Comparison of ENCODE assay signal across 9 cellular contexts in genomic region chr6:149234051-149234962, GRCh38.
A peak's percentile ranks its signal among the peaks of the same experiment; 100 is the strongest.
DNase-seq lines count a peak whose midpoint lies in the region; ATAC-seq and TF ChIP-seq lines count a peak whose summit lies in the region.
"Had no signal": no experiment of that assay in that cellular context is flagged by ENCODE, and none has a peak within 500 bp of the region (broad histone marks: within the 10 kb centered on the region; RNA-seq: fewer than 3 reads in every experiment).

No MANE protein-coding gene starts in this region.

- no peak overlapping the region for H2AFZ ChIP-seq in fibroblast of lung (ENCODE audit: low read length)

- peaks cover 4% of the 10 kb centered on the region for H3K4me1 ChIP-seq in fibroblast of lung (ENCODE audit: control insufficient read depth, extremely low read depth, insufficient read depth, low read length)
- peaks cover 0 to 62% (median 0%) of the 10 kb centered on the region in 3 donors for H3K4me1 ChIP-seq in gastroesophageal sphincter

- CTCF ChIA-PET in activated CD8-positive, alpha-beta memory T cell treated with anti-CD3 and anti-CD28 coated beads, Interleukin-2, amount 10 ng/mL, durations not matched to agents 7 days and 5 days (lab: Charles Lee): interaction anchor here (0.7 kb wide), 1 partner anchor 34 kb away, joined by 3 read pairs; no protein-coding TSS in a partner anchor

- H3K4me1 Mint-ChIP-seq in activated CD8-positive, alpha-beta memory T cell treated with anti-CD3 and anti-CD28 coated beads, Interleukin-2, amount 10 ng/mL, durations not matched to agents 7 days and 5 days: peaks cover 39% of the 10 kb centered on the region

- H3K9me3 ChIP-seq in fibroblast of lung (ENCODE audit: control insufficient read depth, insufficient read depth, low read depth, low read length): no peaks in the 10 kb centered on the region
- no peaks in the 10 kb centered on the region for H3K9me3 ChIP-seq in gastroesophageal sphincter

- whole genome bisulfite sequencing in gastroesophageal sphincter (ENCODE audit: low coverage in 1 of 2), 2 donors: 63 to 77% methylated on average over 4 to 7 of the region's 7 CpGs

- H3K4me3 ChIP-seq in fibroblast of lung (replicated peaks in 1 of 4; ENCODE audit: control extremely low read depth in 1 of 4, insufficient read depth in 1 of 4, low read depth in 3 of 4, low read length in 4 of 4): no peak overlapping the region
- no peak overlapping the region for H3K4me3 ChIP-seq in gastroesophageal sphincter
- H3K4me3 ChIP-seq: SK-N-MC had no signal

- H3K27me3 ChIP-seq in fibroblast of lung (ENCODE audit: control insufficient read depth, insufficient read depth, low read length) (peaks cover 6% of the 10 kb centered on the region), gastroesophageal sphincter (no peaks in the 10 kb centered on the region)

- in situ Hi-C loops in GM13976 (cut with MboI; ENCODE audit: low sequenced_read_pairs, unreplicated experiment): no loop called here

- H3K9me3 Mint-ChIP-seq in activated CD8-positive, alpha-beta memory T cell treated with anti-CD3 and anti-CD28 coated beads, Interleukin-2, amount 10 ng/mL, durations not matched to agents 7 days and 5 days (ENCODE audit: low read depth): peaks cover 21% of the 10 kb centered on the region

- H3K27ac Mint-ChIP-seq in activated CD8-positive, alpha-beta memory T cell treated with anti-CD3 and anti-CD28 coated beads, Interleukin-2, amount 10 ng/mL, durations not matched to agents 7 days and 5 days: peak overlapping the region; percentile 94

- H3K27me3 Mint-ChIP-seq in activated CD8-positive, alpha-beta memory T cell treated with anti-CD3 and anti-CD28 coated beads, Interleukin-2, amount 10 ng/mL, durations not matched to agents 7 days and 5 days: no peaks in the 10 kb centered on the region

- H3K4me2 ChIP-seq in fibroblast of lung (ENCODE audit: extremely low read depth, insufficient read depth, low read length): no peak overlapping the region

- TF ChIP-seq CTCF in fibroblast of lung (conservative IDR thresholded peaks at IDR 0.05 in 1 of 2, IDR thresholded peaks at IDR 0.05 in 1 of 2; ENCODE audit: low read depth in 1 of 2, low read length in 2 of 2) (no peak), gastroesophageal sphincter (IDR thresholded peaks at IDR 0.05) (no peak), GM13976 (IDR thresholded peaks at IDR 0.05; ENCODE audit: borderline replicate concordance, control extremely low read depth, extremely low read depth, insufficient read depth, missing control alignments) (no peak)

- no peaks in the 10 kb centered on the region for H3K79me2 ChIP-seq in fibroblast of lung (ENCODE audit: control insufficient read depth, insufficient read depth, low read length)

- no peaks in the 10 kb centered on the region for H4K20me1 ChIP-seq in fibroblast of lung (ENCODE audit: control insufficient read depth, extremely low read depth, insufficient read depth, low read length)

- peaks cover 59% of the 10 kb centered on the region for H3K36me3 Mint-ChIP-seq in activated CD8-positive, alpha-beta memory T cell treated with anti-CD3 and anti-CD28 coated beads, Interleukin-2, amount 10 ng/mL, durations not matched to agents 7 days and 5 days

- TF ChIP-seq EP300 in gastroesophageal sphincter (IDR thresholded peaks at IDR 0.05): no peak

- DNase-seq in activated CD4-positive, CD25-positive, alpha-beta regulatory T cell (lab: John Stamatoyannopoulos, UW): no peak
- no peak for DNase-seq in activated CD8-positive, alpha-beta memory T cell treated with anti-CD3 and anti-CD28 coated beads, Interleukin-2, amount 10 ng/mL, durations not matched to agents 7 days and 5 days
- DNase-seq in fibroblast of lung (ENCODE audit: low read depth in 2 of 2) (peak; percentile 27 to 83), GM13976 (ENCODE audit: low spot score) (no peak)
- peak; percentile 64 for DNase-seq in stimulated activated naive CD8-positive, alpha-beta T cell treated with anti-CD3 and anti-CD28 coated beads, Interleukin-15, Interleukin-2, amounts not matched to agents 100 U/mL and 50 U/mL, for 24 hours

- peak overlapping the region; percentile 40 for H3K4me3 Mint-ChIP-seq in activated CD8-positive, alpha-beta memory T cell treated with anti-CD3 and anti-CD28 coated beads, Interleukin-2, amount 10 ng/mL, durations not matched to agents 7 days and 5 days

- ATAC-seq in activated CD4-positive, CD25-positive, alpha-beta regulatory T cell treated with anti-CD3 and anti-CD28 coated beads, Interleukin-2, amount 50 U/mL, for 24 hours: peak; percentile 76 to 82
- ATAC-seq in activated CD8-positive, alpha-beta memory T cell treated with anti-CD3 and anti-CD28 coated beads, Interleukin-2, amount 10 ng/mL, durations not matched to agents 7 days and 5 days: peak; percentile 43
- ATAC-seq in stimulated activated naive CD8-positive, alpha-beta T cell treated with anti-CD3 and anti-CD28 coated beads, Interleukin-15, Interleukin-2, amounts not matched to agents 100 U/mL and 50 U/mL, for 24 hours: peak; percentile 81
- ATAC-seq in gastroesophageal sphincter: no peak
- no peak for ATAC-seq in HG03025 (IDR thresholded peaks at IDR 0.05; ENCODE audit: low FRiP score, unreplicated experiment)

- H3K27ac ChIP-seq in fibroblast of lung (ENCODE audit: insufficient read depth, low read length) (no peak overlapping the region), gastroesophageal sphincter (no peak overlapping the region)
- H3K27ac ChIP-seq: SK-N-MC had no signal

- H3K9ac ChIP-seq in fibroblast of lung (ENCODE audit: insufficient read depth, low read length): no peak overlapping the region

- no peak for TF ChIP-seq POLR2A in gastroesophageal sphincter (IDR thresholded peaks at IDR 0.05)

- H3K36me3 ChIP-seq in fibroblast of lung (ENCODE audit: control insufficient read depth, insufficient read depth, low read length) (no peaks in the 10 kb centered on the region), gastroesophageal sphincter (no peaks in the 10 kb centered on the region)

Comparison
In these comparisons a context has a peak if more than half of its experiments do, and no peak if none do; other contexts are left out.
1. ATAC-seq: peak in activated CD4-positive, CD25-positive, alpha-beta regulatory T cell treated with anti-CD3 and anti-CD28 coated beads, Interleukin-2, amount 50 U/mL, for 24 hours (2 of 2), activated CD8-positive, alpha-beta memory T cell treated with anti-CD3 and anti-CD28 coated beads, Interleukin-2, amount 10 ng/mL, durations not matched to agents 7 days and 5 days (single experiment) and stimulated activated naive CD8-positive, alpha-beta T cell treated with anti-CD3 and anti-CD28 coated beads, Interleukin-15, Interleukin-2, amounts not matched to agents 100 U/mL and 50 U/mL, for 24 hours (single experiment); none in gastroesophageal sphincter (single experiment) and HG03025 (single experiment).
2. DNase-seq: peak in fibroblast of lung (2 of 2) and stimulated activated naive CD8-positive, alpha-beta T cell treated with anti-CD3 and anti-CD28 coated beads, Interleukin-15, Interleukin-2, amounts not matched to agents 100 U/mL and 50 U/mL, for 24 hours (single experiment); none in activated CD4-positive, CD25-positive, alpha-beta regulatory T cell (0 of 4), activated CD8-positive, alpha-beta memory T cell treated with anti-CD3 and anti-CD28 coated beads, Interleukin-2, amount 10 ng/mL, durations not matched to agents 7 days and 5 days (single experiment) and GM13976 (single experiment).